8 cellular contexts compared by ENCODE assay signal in the genomic region with DNA sequence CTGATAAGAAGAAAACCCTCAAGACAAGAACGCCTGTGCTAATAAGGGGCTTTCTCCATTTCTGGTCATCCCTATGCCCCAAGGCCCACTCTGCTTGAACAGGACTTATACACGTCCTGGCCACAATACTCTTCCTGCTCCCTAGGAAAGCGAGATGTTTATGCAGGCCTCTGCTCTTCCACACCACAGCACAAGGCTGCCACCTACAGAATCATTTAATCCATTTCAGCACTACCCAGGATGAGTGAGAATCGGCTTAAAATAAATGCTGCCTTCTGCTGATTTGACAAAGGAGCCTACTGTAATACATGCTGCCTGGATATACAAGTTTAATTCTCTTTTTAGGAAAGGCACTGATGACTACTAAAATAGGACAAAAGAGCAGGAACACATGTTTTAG. TPM values are rescaled to one million over a fixed set of nuclear protein-coding genes. Genes with fewer than 3 reads are reported as not detected.
A peak's percentile ranks its signal among the peaks of the same experiment; 100 is the strongest.
DNase-seq lines count a peak whose midpoint lies in the region; ATAC-seq and TF ChIP-seq lines count a peak whose summit lies in the region.

No MANE protein-coding gene starts in this region.

- H3K4me2 ChIP-seq in PC-3 (ENCODE audit: low read length): no peak overlapping the region

- no peaks in the 10 kb centered on the region for H3K79me2 ChIP-seq in PC-3 (ENCODE audit: low read length)

- DNase-seq in BE2C: peak; percentile 64
- peak; percentile 61 for DNase-seq in PC-3
- DNase-seq in fibroblast of gingiva (ENCODE audit: low read depth): peak; percentile 73
- peak; percentile 51 for DNase-seq in non-pigmented ciliary epithelial cell (ENCODE audit: low read depth)
- no peak for DNase-seq in ureter (ENCODE audit: low spot score)

- H3K9me2 ChIP-seq in PC-3 (replicated peaks; ENCODE audit: low read length): no peaks in the 10 kb centered on the region

- POLR2A ChIA-PET in PC-3 (lab: Charles Lee; ENCODE audit: unreplicated experiment): no interaction called here

- CTCF ChIA-PET in PC-3 (lab: Charles Lee): no interaction called here

- H3K4me1 ChIP-seq in BE2C: no peaks in the 10 kb centered on the region; the same call in 1 of the 2 replicates
- H3K4me1 ChIP-seq in PC-3 (ENCODE audit: insufficient read depth, low read length): no peaks in the 10 kb centered on the region

- H3K4me3 ChIP-seq in BE2C (ENCODE audit: low read depth, low read length): no peak overlapping the region
- H3K4me3 ChIP-seq in PC-3 (ENCODE audit: low read length): no peak overlapping the region

- H3K27me3 ChIP-seq in BE2C (no peaks in the 10 kb centered on the region), PC-3 (ENCODE audit: low read length) (no peaks in the 10 kb centered on the region)

- H3K9ac ChIP-seq in PC-3 (ENCODE audit: low read length): no peak overlapping the region

- H3K36me3 ChIP-seq in BE2C: no peaks in the 10 kb centered on the region
- peaks cover 10% of the 10 kb centered on the region; the same call in 1 of the 2 replicates for H3K36me3 ChIP-seq in PC-3 (ENCODE audit: low read depth, low read length)

- intact Hi-C loops in PC-3 (cut with micrococcal nuclease): loop anchor here (1.0 kb wide), 1 partner anchor 557 kb away; no protein-coding TSS in a partner anchor

- H3K9me3 ChIP-seq in BE2C: no peaks in the 10 kb centered on the region
- no peaks in the 10 kb centered on the region for H3K9me3 ChIP-seq in PC-3 (ENCODE audit: low read length)

- H3K27ac ChIP-seq in PC-3 (ENCODE audit: low read length): no peak overlapping the region

- H3F3A ChIP-seq in PC-3 (ENCODE audit: low read length, unreplicated experiment): no peaks in the 10 kb centered on the region

- ATAC-seq in HG02759 (IDR thresholded peaks at IDR 0.05; ENCODE audit: unreplicated experiment) (peak; percentile 60), PC-3 (peak; percentile 94), GM18511 (IDR thresholded peaks at IDR 0.05; ENCODE audit: unreplicated experiment) (no peak), HG02763 (IDR thresholded peaks at IDR 0.05; ENCODE audit: unreplicated experiment) (no peak)

- no peaks in the 10 kb centered on the region for H4K20me1 ChIP-seq in PC-3 (ENCODE audit: low read length)

- peak; percentile 79 for TF ChIP-seq CTCF in BE2C (IDR thresholded peaks at IDR 0.05; ENCODE audit: low read depth, low read length)
- peak; percentile 72 for TF ChIP-seq CTCF in PC-3 (conservative IDR thresholded peaks at IDR 0.05; ENCODE audit: low read depth, low read length)

- no TSS peak for BruUV-seq in PC-3 (replicated peaks; lab: Mats Ljungman, UMichigan)

- no peak overlapping the region for H2AFZ ChIP-seq in PC-3 (ENCODE audit: low read length)

RNA-seq across cellular contexts. Expression of a gene that starts 29.4 kb away (rescaled TPM):
- 0.22 TPM for polyA plus RNA-seq in BE2C (2012; ENCODE audit: insufficient read depth, insufficient read length, low read depth)
- 14.5 and 16.3 TPM in 2 replicates for total RNA-seq in PC-3 (2014; rRNA removed)
- 16.3 TPM for total RNA-seq in ureter

Comparison
In these comparisons a context has a peak if more than half of its experiments do, and no peak if none do; other contexts are left out.
1. ATAC-seq: peak in HG02759 (single experiment) and PC-3 (single experiment); none in GM18511 (single experiment) and HG02763 (single experiment).